ENCODE assay signal across 8 cellular contexts in the genomic region with DNA sequence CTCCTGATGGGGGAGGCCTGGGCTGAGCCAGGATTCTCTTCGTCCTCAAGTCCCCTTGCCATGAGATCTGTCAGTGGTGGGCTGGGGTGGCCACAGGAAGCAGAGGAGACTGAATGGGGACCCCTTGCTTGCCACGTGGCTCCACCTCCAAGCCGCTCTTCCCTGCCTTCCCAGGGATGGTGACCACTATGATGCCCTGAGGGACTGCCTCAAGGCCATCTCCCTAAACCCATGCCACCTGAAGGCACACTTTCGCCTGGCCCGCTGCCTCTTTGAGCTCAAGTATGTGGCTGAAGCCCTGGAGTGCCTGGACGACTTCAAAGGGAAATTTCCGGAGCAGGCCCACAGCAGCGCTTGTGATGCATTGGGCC. TPM values are rescaled to one million over a fixed set of nuclear protein-coding genes. Genes with fewer than 3 reads are reported as not detected.
DNase-seq lines count a peak whose midpoint lies in the region; ATAC-seq and TF ChIP-seq lines count a peak whose summit lies in the region.

No MANE protein-coding gene starts in this region.

- no TSS peak for BruUV-seq in PC-9 (replicated peaks; lab: Mats Ljungman, UMichigan)

- peak overlapping the region in 10 of 11 experiments; percentile 23 to 77 (median 72); a peak in 17 of 22 replicates for H3K9ac ChIP-seq in BLaER1 treated with 17β-estradiol and CSF1 and Interleukin-3, amounts not matched to agents 10 nM and 100 nM

- H3K4me3 ChIP-seq in BLaER1 treated with 17β-estradiol and CSF1 and Interleukin-3, amounts not matched to agents 10 nM and 100 nM = peak overlapping the region in 4 of 10 experiments; percentile 13 to 42 (median 28); a peak in 4 of 20 replicates
- H3K4me3 ChIP-seq in PC-9 = no peak overlapping the region

- DNase-seq in PC-9 = no peak
- no peak for DNase-seq in endothelial cell (ENCODE audit: low spot score)
- peak; percentile 81 for DNase-seq in posterior vena cava (ENCODE audit: low spot score)
- DNase-seq in Kasumi-1 (lab: John Stamatoyannopoulos, UW) = no peak
- no peak for DNase-seq in GM13977 (ENCODE audit: low spot score)

- peaks cover 36 to 52% (median 42%) of the 10 kb centered on the region in 10 experiments for H3K4me1 ChIP-seq in BLaER1 treated with 17β-estradiol and CSF1 and Interleukin-3, amounts not matched to agents 10 nM and 100 nM
- H3K4me1 ChIP-seq in PC-9 (replicated peaks; ENCODE audit: insufficient read depth) = no peaks in the 10 kb centered on the region

- peaks cover 33 to 80% (median 66%) of the 10 kb centered on the region in 11 experiments for H3K36me3 ChIP-seq in BLaER1 treated with 17β-estradiol and CSF1 and Interleukin-3, amounts not matched to agents 10 nM and 100 nM
- H3K36me3 ChIP-seq in PC-9 (ENCODE audit: low read depth) = no peaks in the 10 kb centered on the region

- peaks cover 19% of the 10 kb centered on the region for H3K36me3 Mint-ChIP-seq in endothelial cell (ENCODE audit: low read depth, unreplicated experiment)

- TF ChIP-seq CTCF in PC-9 (conservative IDR thresholded peaks at IDR 0.05) = peak; percentile 18; the same call in 1 of the 2 replicates
- peak; percentile 47 for TF ChIP-seq CTCF in endothelial cell (IDR thresholded peaks at IDR 0.05; ENCODE audit: unreplicated experiment)
- TF ChIP-seq CTCF in GM13977 (IDR thresholded peaks at IDR 0.05; ENCODE audit: extremely low read depth, insufficient read depth, missing control alignments) = no peak

- intact Hi-C loops in PC-9 (cut with micrococcal nuclease; ENCODE audit: unreplicated experiment) = loop anchor here (1.0 to 2.0 kb wide), 4 partner anchors 87 to 362 kb away; no protein-coding TSS in a partner anchor
- intact Hi-C loops in posterior vena cava (cut with DNase I) = loop anchor here (5.0 to 10.0 kb wide), 4 partner anchors 86 to 306 kb away; a partner anchor contains a TSS

- H3K9me3 Mint-ChIP-seq in endothelial cell (ENCODE audit: unreplicated experiment) = no peaks in the 10 kb centered on the region

- H3K27me3 Mint-ChIP-seq in endothelial cell (ENCODE audit: unreplicated experiment) = peaks cover 8% of the 10 kb centered on the region

- H3F3A ChIP-seq in PC-9 (ENCODE audit: insufficient read depth, low read depth) = no peaks in the 10 kb centered on the region

- peak overlapping the region in 9 of 11 experiments; percentile 70 to 91 (median 85); a peak in 18 of 22 replicates for H3K27ac ChIP-seq in BLaER1 treated with 17β-estradiol and CSF1 and Interleukin-3, amounts not matched to agents 10 nM and 100 nM
- no peak overlapping the region for H3K27ac ChIP-seq in PC-9

- no peaks in the 10 kb centered on the region for H3K9me2 ChIP-seq in PC-9 (ENCODE audit: insufficient read depth)

- H3K4me3 Mint-ChIP-seq in endothelial cell (ENCODE audit: unreplicated experiment) = no peak overlapping the region

- H4K20me1 ChIP-seq in BLaER1 treated with 17β-estradiol and CSF1 and Interleukin-3, amounts not matched to agents 10 nM and 100 nM = peaks cover 0 to 4% (median 0%) of the 10 kb centered on the region in 11 experiments; a peak in 2 of 22 replicates
- H4K20me1 ChIP-seq in PC-9 (ENCODE audit: insufficient read depth) = no peaks in the 10 kb centered on the region

- H3K4me1 Mint-ChIP-seq in endothelial cell (ENCODE audit: unreplicated experiment) = peaks cover 12% of the 10 kb centered on the region

- H2AFZ ChIP-seq in PC-9 = no peak overlapping the region

- no peaks in the 10 kb centered on the region for H3K9me3 ChIP-seq in BLaER1 treated with 17β-estradiol and CSF1 and Interleukin-3, amounts not matched to agents 10 nM and 100 nM (replicated peaks in 1 of 11)
- no peaks in the 10 kb centered on the region for H3K9me3 ChIP-seq in PC-9 (ENCODE audit: insufficient read depth, low read depth)

- ATAC-seq in GM19463 (IDR thresholded peaks at IDR 0.05; ENCODE audit: unreplicated experiment) = no peak
- ATAC-seq in GM19455 (IDR thresholded peaks at IDR 0.05; ENCODE audit: unreplicated experiment) = no peak

- peak overlapping the region; percentile 80 to 97 (median 87) for H3K4me2 ChIP-seq in BLaER1 treated with 17β-estradiol and CSF1 and Interleukin-3, amounts not matched to agents 10 nM and 100 nM
- H3K4me2 ChIP-seq in PC-9 = no peak overlapping the region

- H3K79me2 ChIP-seq in PC-9 (ENCODE audit: low read depth) = no peaks in the 10 kb centered on the region

- no peak overlapping the region for H3K27ac Mint-ChIP-seq in endothelial cell (ENCODE audit: unreplicated experiment)

- no peaks in the 10 kb centered on the region for H3K27me3 ChIP-seq in BLaER1 treated with 17β-estradiol and CSF1 and Interleukin-3, amounts not matched to agents 10 nM and 100 nM
- H3K27me3 ChIP-seq in PC-9 (ENCODE audit: insufficient read depth, low read depth) = no peaks in the 10 kb centered on the region

- in situ Hi-C loops in GM13977 (cut with MboI; ENCODE audit: low pct_unique_long_range_greater_than_20kb, low sequenced_read_pairs, unreplicated experiment) = loop anchor here (5.0 kb wide), 1 partner anchor 91 kb away; a partner anchor contains a TSS

- CTCF ChIA-PET in PC-9 (lab: Charles Lee) = interaction anchor here (0.8 to 2.0 kb wide), 7 partner anchors 23 to 212 kb away, joined by 3 to 9 read pairs (median 4); no protein-coding TSS in a partner anchor

- POLR2A ChIA-PET in PC-9 (lab: Charles Lee; ENCODE audit: unreplicated experiment) = no interaction called here

RNA-seq across cellular contexts. Expression of a gene that starts 20.9 kb away (rescaled TPM):
- total RNA-seq in PC-9 (2021) = 32.0 and 32.8 TPM in 2 replicates
- total RNA-seq in endothelial cell (ENCODE audit: unreplicated experiment) = 43.5 TPM
- total RNA-seq in posterior vena cava = 10 to 100 TPM; 25.0 to 26.7 TPM

RNA-seq across cellular contexts. Expression of a gene that starts 40.8 kb away (rescaled TPM):
- total RNA-seq in PC-9 (2021) (43.7 and 49.8 TPM in 2 replicates), endothelial cell (ENCODE audit: unreplicated experiment) (1.3 TPM), posterior vena cava (1 to 10 TPM; 1.6 to 1.9 TPM)

Comparison
In these comparisons a context has a peak if more than half of its experiments do, and no peak if none do; other contexts are left out.
1. RNA of a gene that starts 40.8 kb away (total RNA-seq): 43.7 to 49.8 TPM in PC-9; 1.6 to 1.9 TPM in posterior vena cava and 1.3 TPM in endothelial cell (single experiment); every median in the first group is over 10 times any median in the second.